20 cellular contexts compared by ENCODE assay signal in genomic region chr7:111018447-111018846, GRCh38.
"Had no signal": no experiment of that assay in that cellular context is flagged by ENCODE, and none has a peak within 500 bp of the region (broad histone marks: within the 10 kb centered on the region; RNA-seq: fewer than 3 reads in every experiment).

No MANE protein-coding gene starts in this region.

- H3K27me3 ChIP-seq: brain microvascular endothelial cell, gastroesophageal sphincter, hepatocyte, spleen, upper lobe of left lung, vagina had no signal

- H3K4me3 ChIP-seq: gastroesophageal sphincter, hepatocyte, left ventricle myocardium inferior, lung, spleen, upper lobe of left lung, vagina had no signal

- H3K9me3 ChIP-seq: gastroesophageal sphincter, left ventricle myocardium inferior, spleen, upper lobe of left lung, vagina had no signal

- H3K4me3 Mint-ChIP-seq: nephron had no signal

- H3K4me1 ChIP-seq: gastroesophageal sphincter had no signal

- H3K36me3 ChIP-seq: brain microvascular endothelial cell, gastroesophageal sphincter, left ventricle myocardium inferior, spleen, upper lobe of left lung, vagina had no signal

- ATAC-seq: gastroesophageal sphincter, right cardiac atrium had no signal

- DNase-seq: activated naive CD4-positive, alpha-beta T cell; activated T-cell treated with anti-CD3 and anti-CD28 coated beads, Interleukin-2, amount 50 U/mL, for 48 hours; amniotic stem cell; brain microvascular endothelial cell; caudate nucleus; cortex of kidney; islet precursor cell; left ventricle myocardium inferior; posterior cingulate gyrus; right cardiac atrium; spleen; stimulated activated naive CD4-positive, alpha-beta T cell treated with Interleukin-2 at 50 U/mL for 16 hours; T-helper 1 cell; T-helper 9 cell; upper lobe of left lung had no signal

- H3K27ac ChIP-seq: brain microvascular endothelial cell, gastroesophageal sphincter, hepatocyte, left ventricle myocardium inferior, spleen, upper lobe of left lung, vagina had no signal
